In genomic region chr5:95562282-95562681, GRCh38 we compare ENCODE assay signal across 20 cellular contexts. TPM values are rescaled to one million over a fixed set of nuclear protein-coding genes. Genes with fewer than 3 reads are reported as not detected.
DNase-seq lines count a peak whose midpoint lies in the region; ATAC-seq, FAIRE-seq and TF ChIP-seq lines count a peak whose summit lies in the region.
"Had no signal": no experiment of that assay in that cellular context is flagged by ENCODE, and none has a peak within 500 bp of the region (broad histone marks: within the 10 kb centered on the region; RNA-seq: fewer than 3 reads in every experiment).

No MANE protein-coding gene starts in this region.

- H3K4me1 ChIP-seq in A549 (no peaks in the 10 kb centered on the region), IMR-90 (ENCODE audit: control insufficient read depth, insufficient read depth, low read length) (peaks cover 9% of the 10 kb centered on the region; the same call in 1 of the 2 replicates), K562 (replicated peaks in 1 of 2; ENCODE audit: control insufficient read depth in 2 of 2, insufficient read depth in 2 of 2, low read length in 2 of 2) (peaks cover 0 to 17% of the 10 kb centered on the region in 2 experiments; a peak in 3 of 5 replicates)
- H3K4me1 ChIP-seq: BLaER1 treated with 17β-estradiol and CSF1 and Interleukin-3, amounts not matched to agents 10 nM and 100 nM had no signal

- no peak overlapping the region for H2BK15ac ChIP-seq in IMR-90 (ENCODE audit: low read depth, low read length)

- POLR2A ChIA-PET in A549 (lab: Yijun Ruan, JAX) (no interaction called here), IMR-90 (lab: Charles Lee; ENCODE audit: unreplicated experiment) (no interaction called here), K562 (lab: Yijun Ruan, JAX) (no interaction called here)

- H3K27ac ChIP-seq in A549, result no peak overlapping the region
- H3K27ac ChIP-seq in IMR-90 (ENCODE audit: insufficient read depth, low read length), result no peak overlapping the region
- no peak overlapping the region for H3K27ac ChIP-seq in K562 (ENCODE audit: extremely low read depth, low read depth, low read length)
- H3K27ac ChIP-seq: BLaER1 treated with 17β-estradiol and CSF1 and Interleukin-3, amounts not matched to agents 10 nM and 100 nM; C4-2B had no signal

- BruUV-seq in IMR-90 (replicated peaks; lab: Mats Ljungman, UMichigan) (no TSS peak), K562 (replicated peaks; lab: Mats Ljungman, UMichigan) (no TSS peak)

- WGBS in A549 (ENCODE audit: missing lambda C conversion rate), result 44% methylated on average over 1 of the region's 1 CpG
- no CpG with 5 or more reads among the region's 1 CpG for WGBS in IMR-90 (ENCODE audit: extremely low coverage in 2 of 2, insufficient read length in 1 of 2), 2 experiments
- WGBS in K562 (ENCODE audit: insufficient coverage, low coverage, missing lambda C conversion rate), result 0% methylated on average over 1 of the region's 1 CpG

- TF ChIP-seq EP300 in A549 (IDR thresholded peaks at IDR 0.05), result no peak
- no peak for TF ChIP-seq EP300 in K562 (IDR thresholded peaks at IDR 0.05; ENCODE audit: low read length)

- no peak for ATAC-seq in A549
- ATAC-seq in IMR-90 (ENCODE audit: low read depth), result no peak
- ATAC-seq in K562, result no peak
- no peak for ATAC-seq in GM21367 (IDR thresholded peaks at IDR 0.05; ENCODE audit: unreplicated experiment)
- ATAC-seq: CD8-positive, alpha-beta T cell had no signal

- H4K20me1 ChIP-seq in IMR-90 (ENCODE audit: insufficient read depth, low read length), result no peaks in the 10 kb centered on the region
- H4K20me1 ChIP-seq in K562 (replicated peaks; ENCODE audit: control insufficient read depth, insufficient read depth, low read length), result no peaks in the 10 kb centered on the region
- H4K20me1 ChIP-seq: BLaER1 treated with 17β-estradiol and CSF1 and Interleukin-3, amounts not matched to agents 10 nM and 100 nM had no signal

- no peaks in the 10 kb centered on the region for H3K36me3 ChIP-seq in IMR-90 (ENCODE audit: control insufficient read depth, insufficient read depth, low read length)
- H3K36me3 ChIP-seq in K562 (ENCODE audit: control insufficient read depth, insufficient read depth, low read length), result peaks cover 5% of the 10 kb centered on the region; the same call in 1 of the 3 replicates

- H3K23ac ChIP-seq in IMR-90 (ENCODE audit: low read depth, low read length), result no peak overlapping the region

- H3K27me3 ChIP-seq in IMR-90 (ENCODE audit: control insufficient read depth, insufficient read depth, low read length) (no peaks in the 10 kb centered on the region), K562 (ENCODE audit: control insufficient read depth in 2 of 2, insufficient read depth in 2 of 2, low read length in 2 of 2) (no peaks in the 10 kb centered on the region)
- H3K27me3 ChIP-seq: BLaER1 treated with 17β-estradiol and CSF1 and Interleukin-3, amounts not matched to agents 10 nM and 100 nM had no signal

- H2BK20ac ChIP-seq in IMR-90 (ENCODE audit: low read depth, low read length), result no peak overlapping the region

- H3K56ac ChIP-seq in IMR-90 (ENCODE audit: extremely low read depth, insufficient read depth, low read length), result no peak overlapping the region

- TF ChIP-seq POLR2A in A549 (IDR thresholded peaks at IDR 0.05; ENCODE audit: low read length), result no peak
- TF ChIP-seq POLR2A in IMR-90 (IDR thresholded peaks at IDR 0.05; ENCODE audit: low read depth, low read length), result no peak
- TF ChIP-seq POLR2A in K562 (conservative IDR thresholded peaks at IDR 0.05), result no peak

- H3K9me1 ChIP-seq in IMR-90 (ENCODE audit: insufficient read depth, low read length) (peaks cover 7% of the 10 kb centered on the region), K562 (ENCODE audit: control insufficient read depth, insufficient read depth, low read length) (no peaks in the 10 kb centered on the region)

- H2AK5ac ChIP-seq in IMR-90 (ENCODE audit: low read depth, low read length), result no peak overlapping the region

- peaks cover 20 to 44% of the 10 kb centered on the region in 2 experiments for H3K79me1 ChIP-seq in IMR-90 (ENCODE audit: low read depth in 1 of 2, low read length in 2 of 2)

- H3K9ac ChIP-seq in IMR-90 (ENCODE audit: low read depth, low read length) (no peak overlapping the region), K562 (ENCODE audit: insufficient read depth in 1 of 2, low read depth in 2 of 2, low read length in 2 of 2) (no peak overlapping the region)
- H3K9ac ChIP-seq: BLaER1 treated with 17β-estradiol and CSF1 and Interleukin-3, amounts not matched to agents 10 nM and 100 nM had no signal

- intact Hi-C loops in IMR-90 (cut with micrococcal nuclease) (no loop called here), K562 (cut with micrococcal nuclease) (no loop called here)

- dilution Hi-C loops in IMR-90 (cut with HindIII; ENCODE audit: low sequenced_read_pairs, unreplicated experiment), result no loop called here

- no peak overlapping the region for H3K18ac ChIP-seq in IMR-90 (ENCODE audit: low read depth, low read length)

- FAIRE-seq in A549 (lab: Jason Lieb, UNC) (no peak), K562 (lab: Jason Lieb, UNC) (no peak)
- FAIRE-seq: A204.1, D721Med, G401.6, GM12891, GM19239 had no signal

- TF ChIP-seq RAD21 in A549 (conservative IDR thresholded peaks at IDR 0.05 in 1 of 2, IDR thresholded peaks at IDR 0.05 in 1 of 2) (no peak), IMR-90 (IDR thresholded peaks at IDR 0.05; ENCODE audit: low read length) (no peak), K562 (CRISPR knock-in tag; conservative IDR thresholded peaks at IDR 0.05 in 1 of 2, IDR thresholded peaks at IDR 0.05 in 1 of 2) (no peak)

- no peak overlapping the region for H3K4ac ChIP-seq in IMR-90 (ENCODE audit: low read depth, low read length)

- H2BK5ac ChIP-seq in IMR-90 (ENCODE audit: low read depth, low read length, poor library complexity, severe bottlenecking), result no peak overlapping the region

- H3K4me3 ChIP-seq in A549 (no peak overlapping the region), IMR-90 (ENCODE audit: insufficient read depth, low read depth, low read length) (no peak overlapping the region), K562 (no peak overlapping the region)
- H3K4me3 ChIP-seq: BLaER1 treated with 17β-estradiol and CSF1 and Interleukin-3, amounts not matched to agents 10 nM and 100 nM had no signal

- no peak overlapping the region for H3K4me2 ChIP-seq in A549
- no peak overlapping the region for H3K4me2 ChIP-seq in IMR-90 (ENCODE audit: low read depth, low read length)
- H3K4me2 ChIP-seq in K562 (ENCODE audit: insufficient read depth, low read length), result no peak overlapping the region
- H3K4me2 ChIP-seq: BLaER1 treated with 17β-estradiol and CSF1 and Interleukin-3, amounts not matched to agents 10 nM and 100 nM had no signal

- 0 out of 3 replicates have a peak, but pooled peaks cover 3% of the 10 kb centered on the region for H3K79me2 ChIP-seq in K562 (ENCODE audit: control insufficient read depth, insufficient read depth, low read length)

- H4K5ac ChIP-seq in IMR-90 (ENCODE audit: low read depth, low read length), result no peak overlapping the region

- no peak overlapping the region for H4K8ac ChIP-seq in IMR-90 (ENCODE audit: low read depth in 2 of 2, low read length in 2 of 2)

- H2BK120ac ChIP-seq in IMR-90 (ENCODE audit: low read depth, low read length), result no peak overlapping the region

- H3K14ac ChIP-seq in IMR-90 (replicated peaks; ENCODE audit: low read depth, low read length), result no peak overlapping the region

- CTCF ChIA-PET in A549 (lab: Yijun Ruan, JAX) (no interaction called here), IMR-90 (lab: Yijun Ruan, JAX) (no interaction called here), K562 (lab: Yijun Ruan, JAX; ENCODE audit: low intra/inter-chr PET ratio) (no interaction called here)

- TF ChIP-seq CTCF in A549 (IDR thresholded peaks at IDR 0.05), result no peak
- TF ChIP-seq CTCF in IMR-90 (conservative IDR thresholded peaks at IDR 0.05; ENCODE audit: low read depth, low read length), result no peak
- no peak for TF ChIP-seq CTCF in K562 (IDR thresholded peaks at IDR 0.05 in 2 of 3, conservative IDR thresholded peaks at IDR 0.05 in 1 of 3; ENCODE audit: insufficient read depth in 2 of 3, low read depth in 1 of 3, low read length in 3 of 3)

- H4K91ac ChIP-seq in IMR-90 (ENCODE audit: insufficient read depth, low read depth, low read length), result no peak overlapping the region

- no peak overlapping the region for H2AFZ ChIP-seq in IMR-90 (replicated peaks; ENCODE audit: low read length, poor library complexity)
- H2AFZ ChIP-seq in K562 (ENCODE audit: low read depth, low read length), result no peak overlapping the region

- DNase-seq in A549 (ENCODE audit: low read depth in 1 of 2, low spot score in 1 of 2) (no peak), IMR-90 (no peak), K562 (ENCODE audit: extremely low read depth in 1 of 4, low spot score in 3 of 4) (no peak), NCI-H187 treated with DMSO at 0.1 percent for 48 hours (lab: John Stamatoyannopoulos, UW) (no peak)
- DNase-seq: 8988T; AML-193; Caco-2; Calu3; CD4-positive, alpha-beta T cell; CD8-positive, alpha-beta T cell; DMS79 treated with DMSO at 0.1 percent for 48 hours; GF-D8 had no signal

- H2AK9ac ChIP-seq in IMR-90 (replicated peaks; ENCODE audit: low read depth, low read length, poor library complexity), result no peak overlapping the region

- no peaks in the 10 kb centered on the region for H3K9me3 ChIP-seq in A549
- no peaks in the 10 kb centered on the region for H3K9me3 ChIP-seq in IMR-90 (ENCODE audit: control insufficient read depth, insufficient read depth, low read length)
- H3K9me3 ChIP-seq in K562 (replicated peaks; ENCODE audit: control insufficient read depth, insufficient read depth, low read depth, low read length), result no peaks in the 10 kb centered on the region
- H3K9me3 ChIP-seq: BLaER1 treated with 17β-estradiol and CSF1 and Interleukin-3, amounts not matched to agents 10 nM and 100 nM; Caco-2 had no signal

- in situ Hi-C loops in IMR-90 (cut with MboI; ENCODE audit: low sequenced_read_pairs), result no loop called here
- in situ Hi-C loops in K562 (cut with MboI), result no loop called here

RNA-seq across cellular contexts. Expression of gene ARSK, which starts 7.4 kb away (rescaled TPM):
- polyA plus RNA-seq in A549 (2011; rRNA removed), result 12.5 and 14.0 TPM in 2 replicates
- polyA plus RNA-seq in A549 (2012; cell fraction: cytosol; rRNA removed), result 3.7 and 4.0 TPM in 2 replicates
- polyA plus RNA-seq in A549 (2012; cell fraction: nucleus; rRNA removed), result 1.9 and 2.6 TPM in 2 replicates
- 5.6 to 7.0 TPM (median 6.7 TPM) in 3 replicates for polyA plus RNA-seq in A549 (2017; fragmentation: RNase III; extraction: RNeasy Plus Mini Kit Qiagen cat#74134 plus additional on column Dnase treatment)
- polyA minus RNA-seq in A549 (2011; rRNA and poly(A)+ RNA removed), result 3.5 and 4.0 TPM in 2 replicates
- 22.0 and 25.0 TPM in 2 replicates for total RNA-seq in IMR-90 (2012; rRNA removed)
- 13.8 and 15.1 TPM in 2 replicates for polyA plus RNA-seq in IMR-90 (2012; rRNA removed)
- 4.4 and 6.5 TPM in 2 replicates for polyA plus RNA-seq in IMR-90 (2012; cell fraction: cytosol; rRNA removed)
- polyA plus RNA-seq in IMR-90 (2012; cell fraction: nucleus; rRNA removed; ENCODE audit: low replicate concordance), result 1.7 and 7.5 TPM in 2 replicates
- 5.1 and 20.8 TPM in 2 replicates for total RNA-seq in K562 (2011; cell fraction: chromatin; rRNA removed; ENCODE audit: low replicate concordance)
- 4.8 and 7.0 TPM in 2 replicates for total RNA-seq in K562 (2011; cell fraction: nucleolus; rRNA removed)
- 9.5 and 11.5 TPM in 2 replicates for total RNA-seq in K562 (2011; cell fraction: nucleoplasm; rRNA removed)
- total RNA-seq in K562 (2014; rRNA removed), result 5.2 and 6.4 TPM in 2 replicates
- total RNA-seq in K562 (2014; rRNA removed; fragmentation: Illumina TruSeq; extraction: Trizol), result 6.8 and 7.7 TPM in 2 replicates
- 7.1 and 8.0 TPM in 2 replicates for total RNA-seq in K562 (2015; rRNA removed; fragmentation: Illumina TruSeq; extraction: Trizol)
- 5.5 and 6.1 TPM in 2 replicates for total RNA-seq in K562 (2021)
- 6.6 and 9.4 TPM in 2 replicates for polyA plus RNA-seq in K562 (2011; rRNA removed)
- polyA plus RNA-seq in K562 (2011; cell fraction: cytosol; rRNA removed), result 3.3 and 4.7 TPM in 2 replicates
- polyA plus RNA-seq in K562 (2011; cell fraction: nucleus; rRNA removed), result 2.4 and 2.5 TPM in 2 replicates
- 7.2 and 7.4 TPM in 2 replicates for polyA plus RNA-seq in K562 (2012)
- 8.5 and 8.9 TPM in 2 replicates for polyA plus RNA-seq in K562 (2014; fragmentation: Illumina TruSeq; extraction: Trizol)
- polyA plus RNA-seq in K562 (2014; fragmentation: Nextera tagmentation; extraction: Ambion mirVana), result 1 to 10 TPM; 2.7 to 2.8 TPM
- polyA plus RNA-seq in K562 (2014; rRNA removed), result 9.1 and 12.3 TPM in 2 replicates
- polyA minus RNA-seq in K562 (2011; rRNA and poly(A)+ RNA removed), result 11.8 TPM in 2 replicates
- polyA minus RNA-seq in K562 (2011; cell fraction: cytosol; rRNA and poly(A)+ RNA removed), result 2.9 and 4.4 TPM in 2 replicates
- 5.5 and 8.1 TPM in 2 replicates for polyA minus RNA-seq in K562 (2011; cell fraction: nucleus; rRNA and poly(A)+ RNA removed)

RNA-seq across cellular contexts. Expression of gene SKIC3, which starts 7.5 kb away (rescaled TPM):
- 74.1 and 91.3 TPM in 2 replicates for polyA plus RNA-seq in A549 (2011; rRNA removed)
- polyA plus RNA-seq in A549 (2012; cell fraction: cytosol; rRNA removed), result 10.3 and 11.2 TPM in 2 replicates
- polyA plus RNA-seq in A549 (2012; cell fraction: nucleus; rRNA removed), result 12.2 and 16.3 TPM in 2 replicates
- polyA plus RNA-seq in A549 (2017; fragmentation: RNase III; extraction: RNeasy Plus Mini Kit Qiagen cat#74134 plus additional on column Dnase treatment), result 33.7 to 35.5 TPM (median 34.0 TPM) in 3 replicates
- 22.6 and 26.3 TPM in 2 replicates for polyA minus RNA-seq in A549 (2011; rRNA and poly(A)+ RNA removed)
- 145 and 184 TPM in 2 replicates for total RNA-seq in IMR-90 (2012; rRNA removed)
- polyA plus RNA-seq in IMR-90 (2012; rRNA removed), result 32.8 and 47.1 TPM in 2 replicates
- 4.3 and 4.9 TPM in 2 replicates for polyA plus RNA-seq in IMR-90 (2012; cell fraction: cytosol; rRNA removed)
- polyA plus RNA-seq in IMR-90 (2012; cell fraction: nucleus; rRNA removed; ENCODE audit: low replicate concordance), result 9.8 and 122 TPM in 2 replicates
- 52.7 and 299 TPM in 2 replicates for total RNA-seq in K562 (2011; cell fraction: chromatin; rRNA removed; ENCODE audit: low replicate concordance)
- total RNA-seq in K562 (2011; cell fraction: nucleolus; rRNA removed), result 21.8 and 35.8 TPM in 2 replicates
- 65.2 and 78.6 TPM in 2 replicates for total RNA-seq in K562 (2011; cell fraction: nucleoplasm; rRNA removed)
- 37.7 and 38.1 TPM in 2 replicates for total RNA-seq in K562 (2014; rRNA removed)
- total RNA-seq in K562 (2014; rRNA removed; fragmentation: Illumina TruSeq; extraction: Trizol), result 65.7 and 78.5 TPM in 2 replicates
- total RNA-seq in K562 (2015; rRNA removed; fragmentation: Illumina TruSeq; extraction: Trizol), result 62.2 and 63.9 TPM in 2 replicates
- 54.0 and 54.4 TPM in 2 replicates for total RNA-seq in K562 (2021)
- polyA plus RNA-seq in K562 (2011; rRNA removed), result 65.9 and 72.4 TPM in 2 replicates
- 8.7 and 18.9 TPM in 2 replicates for polyA plus RNA-seq in K562 (2011; cell fraction: cytosol; rRNA removed)
- 45.8 and 107 TPM in 2 replicates for polyA plus RNA-seq in K562 (2011; cell fraction: nucleus; rRNA removed)
- 27.8 and 38.9 TPM in 2 replicates for polyA plus RNA-seq in K562 (2012)
- polyA plus RNA-seq in K562 (2014; fragmentation: Illumina TruSeq; extraction: Trizol), result 33.8 and 37.6 TPM in 2 replicates
- 10 to 100 TPM; 35.1 to 44.1 TPM for polyA plus RNA-seq in K562 (2014; fragmentation: Nextera tagmentation; extraction: Ambion mirVana)
- 29.4 and 30.7 TPM in 2 replicates for polyA plus RNA-seq in K562 (2014; rRNA removed)
- 177 and 186 TPM in 2 replicates for polyA minus RNA-seq in K562 (2011; rRNA and poly(A)+ RNA removed)
- 30.2 and 42.8 TPM in 2 replicates for polyA minus RNA-seq in K562 (2011; cell fraction: cytosol; rRNA and poly(A)+ RNA removed)
- polyA minus RNA-seq in K562 (2011; cell fraction: nucleus; rRNA and poly(A)+ RNA removed), result 66.2 and 144 TPM in 2 replicates

RNA-seq across cellular contexts. Expression of gene GPR150, which starts 57.6 kb away (rescaled TPM):
- 0.13 and 0.15 TPM in 2 replicates for polyA plus RNA-seq in A549 (2011; rRNA removed)
- polyA plus RNA-seq in A549 (2012; cell fraction: cytosol; rRNA removed), result 0.12 and 0.14 TPM in 2 replicates
- 0.26 and 0.29 TPM in 2 replicates for polyA plus RNA-seq in A549 (2012; cell fraction: nucleus; rRNA removed)
- polyA plus RNA-seq in A549 (2017; fragmentation: RNase III; extraction: RNeasy Plus Mini Kit Qiagen cat#74134 plus additional on column Dnase treatment), result 0.05 to 0.13 TPM in 2 of 3 replicates, not detected in the other
- polyA minus RNA-seq in A549 (2011; rRNA and poly(A)+ RNA removed), result 0.08 TPM in 1 of 2 replicates, not detected in the other
- under 0.01 TPM in 2 replicates for total RNA-seq in IMR-90 (2012; rRNA removed)
- polyA plus RNA-seq in IMR-90 (2012; rRNA removed), result 0.10 and 0.11 TPM in 2 replicates
- polyA plus RNA-seq in IMR-90 (2012; cell fraction: cytosol; rRNA removed), result 0.17 and 0.22 TPM in 2 replicates
- 0.16 and 0.32 TPM in 2 replicates for polyA plus RNA-seq in IMR-90 (2012; cell fraction: nucleus; rRNA removed; ENCODE audit: low replicate concordance)
- not detected in 2 replicates for total RNA-seq in K562 (2011; cell fraction: chromatin; rRNA removed; ENCODE audit: low replicate concordance)
- total RNA-seq in K562 (2011; cell fraction: nucleolus; rRNA removed), result not detected in 2 replicates
- total RNA-seq in K562 (2011; cell fraction: nucleoplasm; rRNA removed), result not detected in 2 replicates
- not detected in 2 replicates for total RNA-seq in K562 (2014; rRNA removed)
- not detected in 2 replicates for total RNA-seq in K562 (2014; rRNA removed; fragmentation: Illumina TruSeq; extraction: Trizol)
- not detected in 2 replicates for total RNA-seq in K562 (2015; rRNA removed; fragmentation: Illumina TruSeq; extraction: Trizol)
- not detected in 2 replicates for total RNA-seq in K562 (2021)
- not detected in 2 replicates for polyA plus RNA-seq in K562 (2011; rRNA removed)
- not detected in 2 replicates for polyA plus RNA-seq in K562 (2011; cell fraction: cytosol; rRNA removed)
- polyA plus RNA-seq in K562 (2011; cell fraction: nucleus; rRNA removed), result not detected in 2 replicates
- not detected in 2 replicates for polyA plus RNA-seq in K562 (2012)
- polyA plus RNA-seq in K562 (2014; fragmentation: Illumina TruSeq; extraction: Trizol), result not detected in 2 replicates
- not detected for polyA plus RNA-seq in K562 (2014; fragmentation: Nextera tagmentation; extraction: Ambion mirVana)
- not detected in 2 replicates for polyA plus RNA-seq in K562 (2014; rRNA removed)
- polyA minus RNA-seq in K562 (2011; rRNA and poly(A)+ RNA removed), result not detected in 2 replicates
- polyA minus RNA-seq in K562 (2011; cell fraction: cytosol; rRNA and poly(A)+ RNA removed), result not detected in 2 replicates
- not detected in 2 replicates for polyA minus RNA-seq in K562 (2011; cell fraction: nucleus; rRNA and poly(A)+ RNA removed)

Comparison
In these comparisons a context has a peak if more than half of its experiments do, and no peak if none do; other contexts are left out.
1. Of the 35 proteins assayed by ChIP-seq in both K562 and A549: peak only in K562: none; only in A549: none; in both: MAFK; in neither: 34.